ENCODE assay signal across 16 cellular contexts in genomic region chr1:239315623-239316217, GRCh38.
A peak's percentile ranks its signal among the peaks of the same experiment; 100 is the strongest.
DNase-seq lines count a peak whose midpoint lies in the region; ATAC-seq, FAIRE-seq and TF ChIP-seq lines count a peak whose summit lies in the region.
"Had no signal": no experiment of that assay in that cellular context is flagged by ENCODE, and none has a peak within 500 bp of the region (broad histone marks: within the 10 kb centered on the region; RNA-seq: fewer than 3 reads in every experiment).

No MANE protein-coding gene starts in this region.

- no peaks in the 10 kb centered on the region for H3K27me3 Mint-ChIP-seq in nephron (ENCODE audit: low read depth)
- H3K27me3 Mint-ChIP-seq: IgD-negative memory B cell had no signal

- intact Hi-C loops in PC-3 (cut with micrococcal nuclease) = loop anchor here (2.0 kb wide), 2 partner anchors 45 to 71 kb away; partner anchors contain the start of gene CHRM3
- intact Hi-C loops in kidney (cut with DNase I) = no loop called here

- no TSS peak for BruUV-seq in PC-3 (replicated peaks; lab: Mats Ljungman, UMichigan)

- H3K27me3 ChIP-seq in PC-3 (ENCODE audit: low read length) = no peaks in the 10 kb centered on the region

- H3K4me1 ChIP-seq in PC-3 (ENCODE audit: insufficient read depth, low read length) (no peaks in the 10 kb centered on the region), kidney (ENCODE audit: control insufficient read depth in 1 of 2, insufficient read depth in 1 of 2, low read depth in 1 of 2, low read length in 2 of 2) (no peaks in the 10 kb centered on the region)

- CTCF ChIA-PET in PC-3 (lab: Charles Lee) = no interaction called here

- H2AFZ ChIP-seq in PC-3 (ENCODE audit: low read length) = peak overlapping the region; percentile 70

- H3K27ac Mint-ChIP-seq in nephron = peak overlapping the region in 2 of 3 experiments; percentile 41 to 56
- H3K27ac Mint-ChIP-seq: IgD-negative memory B cell had no signal

- H3K36me3 Mint-ChIP-seq in nephron (ENCODE audit: low read depth) = no peaks in the 10 kb centered on the region

- no peak for TF ChIP-seq CTCF in PC-3 (conservative IDR thresholded peaks at IDR 0.05; ENCODE audit: low read depth, low read length)
- TF ChIP-seq CTCF in kidney (IDR thresholded peaks at IDR 0.05; ENCODE audit: borderline replicate concordance, extremely low read depth, insufficient read depth) = no peak
- TF ChIP-seq CTCF in nephron (IDR thresholded peaks at IDR 0.05; ENCODE audit: unreplicated experiment in 3 of 3) = no peak

- H3K4me2 ChIP-seq in PC-3 (ENCODE audit: low read length) = peak overlapping the region; percentile 66

- H3K9me3 ChIP-seq in PC-3 (ENCODE audit: low read length) (no peaks in the 10 kb centered on the region), kidney (ENCODE audit: control insufficient read depth in 1 of 2, low read length in 2 of 2) (no peaks in the 10 kb centered on the region)

- no peak overlapping the region for H3K4me3 Mint-ChIP-seq in nephron
- H3K4me3 Mint-ChIP-seq: IgD-negative memory B cell had no signal

- POLR2A ChIA-PET in PC-3 (lab: Charles Lee; ENCODE audit: unreplicated experiment) = no interaction called here

- H3K4me3 ChIP-seq in PC-3 (ENCODE audit: low read length) = peak overlapping the region; percentile 54
- H3K4me3 ChIP-seq in kidney (ENCODE audit: low read length in 2 of 2) = peak overlapping the region; percentile 15 to 72

- no peaks in the 10 kb centered on the region for H3K36me3 ChIP-seq in PC-3 (ENCODE audit: low read depth, low read length)
- H3K36me3 ChIP-seq in kidney (ENCODE audit: control insufficient read depth in 1 of 2, insufficient read depth in 2 of 2, low read length in 2 of 2) = no peaks in the 10 kb centered on the region

- no peaks in the 10 kb centered on the region for H3F3A ChIP-seq in PC-3 (ENCODE audit: low read length, unreplicated experiment)

- no peaks in the 10 kb centered on the region for H3K79me2 ChIP-seq in PC-3 (ENCODE audit: low read length)

- H3K9me3 Mint-ChIP-seq in nephron = no peaks in the 10 kb centered on the region

- no peak overlapping the region for H3K9ac ChIP-seq in PC-3 (ENCODE audit: low read length)
- H3K9ac ChIP-seq in kidney (ENCODE audit: low read length in 2 of 2) = no peak overlapping the region

- no peaks in the 10 kb centered on the region for H3K4me1 Mint-ChIP-seq in nephron
- H3K4me1 Mint-ChIP-seq: IgD-negative memory B cell had no signal

- in situ Hi-C loops in Caki2 (cut with HindIII; ENCODE audit: low pct_unique_long_range_greater_than_20kb, low sequenced_read_pairs) = no loop called here

- H3K9me2 ChIP-seq in PC-3 (replicated peaks; ENCODE audit: low read length) = no peaks in the 10 kb centered on the region

- DNase-seq in Caki2 (ENCODE audit: low read depth) (peak; percentile 31), PC-3 (no peak), kidney (no peak), GM19238 (ENCODE audit: insufficient read length, low spot score) (no peak), DMS153 treated with DMSO at 0.1 percent for 48 hours (lab: John Stamatoyannopoulos, UW; ENCODE audit: unreplicated experiment) (no peak)
- DNase-seq: C1 segment of cervical spinal cord, DMS153, NCI-H187, NCI-H226, NCI-H524 treated with DMSO at 0.1 percent for 48 hours had no signal

- FAIRE-seq in kidney (lab: Jason Lieb, UNC) = peak; percentile 72
- FAIRE-seq: H1 had no signal

- peak; percentile 74 for ATAC-seq in PC-3
- ATAC-seq in HG03097 (IDR thresholded peaks at IDR 0.05; ENCODE audit: low FRiP score, unreplicated experiment) = no peak
- no peak for ATAC-seq in GM21526 (IDR thresholded peaks at IDR 0.05; ENCODE audit: low FRiP score, unreplicated experiment)

- no peaks in the 10 kb centered on the region for H4K20me1 ChIP-seq in PC-3 (ENCODE audit: low read length)

- H3K27ac ChIP-seq in PC-3 (ENCODE audit: low read length) = no peak overlapping the region
- H3K27ac ChIP-seq in kidney (ENCODE audit: low read depth in 2 of 2, low read length in 2 of 2) = peak overlapping the region in 1 of 2 donors; percentile 34
- H3K27ac ChIP-seq: RWPE1 had no signal
